ENCODE assay signal across 8 cellular contexts in the genomic region with DNA sequence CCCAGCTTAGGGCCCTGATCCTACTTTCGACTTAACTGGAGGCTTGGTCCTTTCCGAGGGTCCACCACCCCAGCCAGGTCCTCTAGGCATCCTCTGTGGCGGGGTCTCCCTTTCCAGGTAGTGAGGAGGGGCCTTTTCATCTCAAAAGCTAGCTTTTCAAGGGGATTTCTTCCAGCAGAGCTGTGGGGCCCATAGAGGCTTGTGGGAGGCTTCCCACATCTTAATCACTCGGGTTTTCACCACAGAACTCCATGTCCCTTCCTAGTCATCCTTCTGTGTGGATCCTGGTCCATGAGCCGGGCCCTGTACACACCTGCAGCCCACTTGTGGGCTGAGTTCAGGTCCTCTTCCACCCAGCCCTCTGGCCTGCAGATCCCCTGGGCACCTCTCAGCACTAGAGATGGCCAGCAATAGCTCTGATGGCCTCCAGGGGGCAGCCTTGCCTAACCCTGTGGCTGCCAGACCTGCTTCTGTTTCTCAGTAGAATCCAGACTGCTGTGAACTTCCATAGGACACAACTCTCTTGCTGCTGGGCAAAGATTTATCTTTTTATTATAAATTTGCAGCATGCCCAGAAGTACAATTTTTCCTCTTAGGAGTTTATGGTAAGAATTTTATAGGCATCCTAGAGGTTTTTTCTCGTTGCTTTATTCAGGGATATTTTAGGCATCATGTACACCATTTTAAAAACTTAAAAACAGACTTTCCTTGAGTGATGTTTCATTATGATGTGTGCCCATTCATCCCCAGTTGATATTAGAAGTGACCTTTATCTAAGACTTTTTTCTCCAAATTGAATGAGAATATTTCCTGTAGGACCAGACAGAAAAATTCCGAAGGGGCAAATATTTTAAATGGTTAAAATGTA.
DNase-seq lines count a peak whose midpoint lies in the region; ATAC-seq and TF ChIP-seq lines count a peak whose summit lies in the region.

No MANE protein-coding gene starts in this region.

- peaks cover 14% of the 10 kb centered on the region for H3K4me1 ChIP-seq in Panc1 (ENCODE audit: control insufficient read depth, insufficient read depth, low read length)
- peaks cover 10% of the 10 kb centered on the region for H3K4me1 ChIP-seq in osteoblast (ENCODE audit: insufficient read depth, low read length)
- peaks cover 0 to 25% (median 5%) of the 10 kb centered on the region in 4 donors for H3K4me1 ChIP-seq in tibial artery

- ATAC-seq in GM21619 (IDR thresholded peaks at IDR 0.05; ENCODE audit: unreplicated experiment) (peak; percentile 86), Panc1 (peak; percentile 85)

- BruUV-seq in Panc1 (replicated peaks; lab: Mats Ljungman, UMichigan): no TSS peak

- in situ Hi-C loops in Panc1 (cut with HindIII; ENCODE audit: low pct_unique_long_range_greater_than_20kb, low sequenced_read_pairs): no loop called here

- H3K36me3 ChIP-seq in Panc1 (ENCODE audit: control insufficient read depth, insufficient read depth, low read length): peaks cover 33% of the 10 kb centered on the region
- H3K36me3 ChIP-seq in osteoblast (ENCODE audit: insufficient read depth, low read length): peaks cover 59% of the 10 kb centered on the region
- peaks cover 0 to 20% (median 0%) of the 10 kb centered on the region in 3 donors for H3K36me3 ChIP-seq in tibial artery

- DNase-seq in Daoy (ENCODE audit: low read depth): peak; percentile 63
- peak; percentile 49 for DNase-seq in Jurkat, Clone E6-1 (ENCODE audit: low read depth, low spot score)
- peak; percentile 53 for DNase-seq in Panc1 (ENCODE audit: low read depth, low spot score)
- peak; percentile 28 for DNase-seq in activated T-helper 1 cell treated with Interleukin-2 at 50 U/mL for 16 hours (ENCODE audit: low read depth)
- peak; percentile 77 for DNase-seq in fibroblast of pulmonary artery (ENCODE audit: low read depth)
- peak; percentile 86 for DNase-seq in osteoblast (ENCODE audit: insufficient read length, low spot score, missing footprints)
- DNase-seq in tibial artery: peak; percentile 58 to 81

- H3K27ac ChIP-seq in Panc1 (ENCODE audit: low read length) (no peak overlapping the region), osteoblast (ENCODE audit: low read depth, low read length) (no peak overlapping the region), tibial artery (no peak overlapping the region)

- CTCF ChIA-PET in Panc1 (lab: Charles Lee): interaction anchor here (1.0 to 1.2 kb wide), 2 partner anchors 10 to 11 kb away, joined by 3 to 5 read pairs; no protein-coding TSS in a partner anchor

- no peak overlapping the region for H3K4me2 ChIP-seq in osteoblast (ENCODE audit: insufficient read depth, low read length)

- TF ChIP-seq CTCF in Panc1 (IDR thresholded peaks at IDR 0.05): peak; percentile 97
- peak; percentile 98 for TF ChIP-seq CTCF in fibroblast of pulmonary artery (IDR thresholded peaks at IDR 0.05; ENCODE audit: low read length, missing control alignments)
- TF ChIP-seq CTCF in osteoblast (IDR thresholded peaks at IDR 0.05; ENCODE audit: extremely low read depth, low read depth, low read length): peak; percentile 96
- peak; percentile 85 to 95 for TF ChIP-seq CTCF in tibial artery (IDR thresholded peaks at IDR 0.05)

- no peaks in the 10 kb centered on the region for H3K9me3 ChIP-seq in Panc1 (ENCODE audit: control insufficient read depth, insufficient read depth, low read depth, low read length)
- H3K9me3 ChIP-seq in osteoblast (ENCODE audit: low read depth, low read length): no peaks in the 10 kb centered on the region
- H3K9me3 ChIP-seq in tibial artery: no peaks in the 10 kb centered on the region

- intact Hi-C loops in Panc1 (cut with micrococcal nuclease; ENCODE audit: unreplicated experiment) (no loop called here), tibial artery (cut with DNase I; ENCODE audit: low total_unique reads) (loop anchor here (5.0 kb wide), 1 partner anchor 295 kb away; no protein-coding TSS in a partner anchor)

- H4K20me1 ChIP-seq in osteoblast (ENCODE audit: insufficient read depth, low read length): peaks cover 64% of the 10 kb centered on the region

- POLR2A ChIA-PET in Panc1 (lab: Charles Lee): interaction anchor here (0.5 kb wide), 1 partner anchor 207 kb away, joined by 5 read pairs; no protein-coding TSS in a partner anchor

- H3K27me3 ChIP-seq in Panc1 (ENCODE audit: control insufficient read depth, insufficient read depth, low read length) (no peaks in the 10 kb centered on the region), osteoblast (ENCODE audit: insufficient read depth, low read length) (no peaks in the 10 kb centered on the region), tibial artery (no peaks in the 10 kb centered on the region)

- peaks cover 91% of the 10 kb centered on the region for H3K79me2 ChIP-seq in osteoblast (ENCODE audit: insufficient read depth, low read length)

- H2AFZ ChIP-seq in osteoblast (ENCODE audit: low read length): no peak overlapping the region

- H3K4me3 ChIP-seq in Jurkat, Clone E6-1 (ENCODE audit: low read length): no peak overlapping the region
- H3K4me3 ChIP-seq in Panc1 (ENCODE audit: low read depth in 2 of 2, low read length in 2 of 2): no peak overlapping the region
- H3K4me3 ChIP-seq in fibroblast of pulmonary artery (replicated peaks; ENCODE audit: low read depth, low read length): no peak overlapping the region
- H3K4me3 ChIP-seq in osteoblast (ENCODE audit: insufficient read depth, low read length): no peak overlapping the region
- H3K4me3 ChIP-seq in tibial artery: no peak overlapping the region

Comparison
In these comparisons a context has a peak if more than half of its experiments do, and no peak if none do; other contexts are left out.
1. DNase-seq: peak in every context shown above with its lines; median percentile 86 in osteoblast; 77 in fibroblast of pulmonary artery; 70 in tibial artery; 63 in Daoy; 53 in Panc1; 49 in Jurkat, Clone E6-1; 28 in activated T-helper 1 cell treated with Interleukin-2 at 50 U/mL for 16 hours.